In the genomic region with DNA sequence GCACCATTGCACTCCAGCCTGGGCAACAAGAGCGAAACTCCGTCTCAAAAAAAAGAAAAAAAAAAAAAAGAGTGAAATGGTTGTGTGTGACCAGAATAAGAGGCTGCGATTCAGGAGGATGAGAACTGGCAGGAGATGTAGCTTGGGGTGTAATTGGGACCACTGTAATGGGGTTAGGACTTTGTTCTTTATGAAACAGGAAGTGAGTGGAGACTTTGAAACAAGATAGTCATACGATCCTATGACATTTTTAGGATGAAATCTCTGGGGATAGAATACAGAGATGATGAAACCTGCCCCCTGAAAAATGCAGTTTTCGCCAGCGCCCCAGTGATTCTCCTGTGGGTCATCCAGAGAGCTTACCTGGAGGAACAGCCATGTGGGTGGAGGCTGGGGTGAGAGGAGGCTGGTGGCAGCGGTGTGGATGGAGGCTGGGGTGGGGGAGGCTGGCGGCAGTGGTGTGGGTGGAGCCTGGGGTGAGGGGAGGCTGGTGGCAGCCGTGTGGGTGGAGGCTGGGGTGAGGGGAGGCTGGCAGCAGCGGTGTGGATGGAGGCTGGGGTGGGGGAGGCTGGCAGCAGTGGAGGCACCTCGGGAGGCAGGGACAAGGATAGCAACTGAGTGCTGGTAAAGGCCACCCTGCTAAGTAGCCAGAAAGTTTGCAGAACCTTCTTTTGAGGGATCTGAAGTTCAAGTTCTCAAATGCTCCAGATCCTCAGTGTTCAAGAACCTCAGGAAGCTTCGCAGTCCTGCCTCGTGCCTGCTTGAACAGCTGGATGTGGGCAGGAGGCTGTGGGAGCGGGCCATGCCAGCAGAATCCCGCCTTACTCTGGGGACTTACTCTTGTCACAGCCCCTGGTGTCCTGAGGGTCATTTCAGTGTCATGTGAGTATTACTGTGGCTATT, we compare ENCODE assay signal across 2 cellular contexts.
A peak's percentile ranks its signal among the peaks of the same experiment; 100 is the strongest.
TF ChIP-seq lines count a peak whose summit lies in the region.

No MANE protein-coding gene starts in this region.

TF ChIP-seq in HEK293T, 16 proteins besides CTCF, POLR2A, EP300 and RAD21:
- TF ChIP-seq L3MBTL2 (conservative IDR thresholded peaks at IDR 0.05) = peak; percentile 60; the same call in 1 of the 2 replicates
- no peak for TF ChIP-seq ARNT (IDR thresholded peaks at IDR 0.05)

TF ChIP-seq in K562, 482 proteins besides CTCF, POLR2A, EP300 and RAD21:
- no peak for TF ChIP-seq KLF10 (CRISPR knock-in tag; IDR thresholded peaks at IDR 0.05)
- peak; percentile 60; the same call in 1 of the 2 replicates for TF ChIP-seq ZBTB33 (CRISPR knock-in tag; IDR thresholded peaks at IDR 0.05)
